ENCODE assay signal across 8 cellular contexts in genomic region chr5:141636413-141637265, GRCh38. TPM values are rescaled to one million over a fixed set of nuclear protein-coding genes. Genes with fewer than 3 reads are reported as not detected.
DNase-seq lines count a peak whose midpoint lies in the region; ATAC-seq, FAIRE-seq and TF ChIP-seq lines count a peak whose summit lies in the region.

Gene HDAC3, minus strand, starts transcription at chr5:141636849. Its CDS starts 59 bp downstream, at chr5:141636790.
Gene RELL2, plus strand, starts transcription at chr5:141636997. Its CDS starts 1,229 bp downstream, at chr5:141638226.

- TF ChIP-seq POLR2A in GM12892 (IDR thresholded peaks at IDR 0.05; ENCODE audit: low read depth, low read length) (peak; percentile 69; the same call in 1 of the 2 replicates), uterus (IDR thresholded peaks at IDR 0.05) (peak; percentile 88 to 93)

- H3K27ac Mint-ChIP-seq in T-helper 1 cell treated with Interleukin-12 subunit alpha and Interleukin-12 subunit beta and Interleukin-4 antibody, amounts not matched to agents 30 μg/mL and 1 μg/mL, for 36 hours, result peak within 1 kb of the TSS; percentile 89

- H3K36me3 ChIP-seq in right atrium auricular region, result peaks cover under 1% of the 10 kb centered on the region
- H3K36me3 ChIP-seq in uterus, result no peaks in the 10 kb centered on the region

- no peaks in the 10 kb centered on the region for H3K9me3 Mint-ChIP-seq in T-helper 1 cell treated with Interleukin-12 subunit alpha and Interleukin-12 subunit beta and Interleukin-4 antibody, amounts not matched to agents 30 μg/mL and 1 μg/mL, for 36 hours

- H3K27me3 Mint-ChIP-seq in T-helper 1 cell treated with Interleukin-12 subunit alpha and Interleukin-12 subunit beta and Interleukin-4 antibody, amounts not matched to agents 30 μg/mL and 1 μg/mL, for 36 hours (ENCODE audit: low read depth), result no peaks in the 10 kb centered on the region

- TF ChIP-seq CTCF in right atrium auricular region (IDR thresholded peaks at IDR 0.05), result no peak
- peak in 2 of 4 experiments; percentile 5 to 25 for TF ChIP-seq CTCF in uterus (IDR thresholded peaks at IDR 0.05)

- intact Hi-C loops in uterus (cut with DNase I; ENCODE audit: low total_unique reads), result no loop called here

- H3K27ac ChIP-seq in right atrium auricular region, result peak within 1 kb of the TSS; percentile 74
- H3K27ac ChIP-seq in uterus, result peak within 1 kb of the TSS; percentile 44 to 58

- peaks cover 16% of the 10 kb centered on the region for H3K36me3 Mint-ChIP-seq in T-helper 1 cell treated with Interleukin-12 subunit alpha and Interleukin-12 subunit beta and Interleukin-4 antibody, amounts not matched to agents 30 μg/mL and 1 μg/mL, for 36 hours (ENCODE audit: low read depth)

- no peaks in the 10 kb centered on the region for H3K27me3 ChIP-seq in right atrium auricular region
- no peaks in the 10 kb centered on the region for H3K27me3 ChIP-seq in uterus

- no peaks in the 10 kb centered on the region for H3K9me3 ChIP-seq in right atrium auricular region
- H3K9me3 ChIP-seq in uterus, result no peaks in the 10 kb centered on the region

- H3K4me3 Mint-ChIP-seq in T-helper 1 cell treated with Interleukin-12 subunit alpha and Interleukin-12 subunit beta and Interleukin-4 antibody, amounts not matched to agents 30 μg/mL and 1 μg/mL, for 36 hours, result peak within 1 kb of the TSS; percentile 90

- peak; percentile 95 for FAIRE-seq in GM12892 (lab: Jason Lieb, UNC)

- peaks cover 40% of the 10 kb centered on the region for H3K4me1 Mint-ChIP-seq in T-helper 1 cell treated with Interleukin-12 subunit alpha and Interleukin-12 subunit beta and Interleukin-4 antibody, amounts not matched to agents 30 μg/mL and 1 μg/mL, for 36 hours (ENCODE audit: low read depth)

- H3K4me1 ChIP-seq in right atrium auricular region (peaks cover 0 to 35% of the 10 kb centered on the region in 2 donors), uterus (peaks cover 6 to 13% of the 10 kb centered on the region in 2 donors)

- peak within 1 kb of the TSS; percentile 75 to 79 for H3K4me3 ChIP-seq in right atrium auricular region
- H3K4me3 ChIP-seq in uterus, result peak within 1 kb of the TSS; percentile 70 to 92

- ATAC-seq in HG02678 (IDR thresholded peaks at IDR 0.05; ENCODE audit: unreplicated experiment), result peak; percentile 72

- peak; percentile 92 for DNase-seq in GM12892 (ENCODE audit: insufficient read length)
- peak; percentile 82 to 91 (median 83) for DNase-seq in NCI-H1417 (lab: John Stamatoyannopoulos, UW)
- peak; percentile 79 for DNase-seq in amniotic stem cell (lab: John Stamatoyannopoulos, UW)
- DNase-seq in right atrium auricular region (ENCODE audit: low spot score), result peak; percentile 89
- DNase-seq in pulmonary artery endothelial cell (ENCODE audit: low read depth, low spot score), result peak; percentile 55
- peak; percentile 92 to 96 for DNase-seq in uterus

RNA-seq across cellular contexts. Expression of gene HDAC3, which starts in this region (rescaled TPM):
- 79.2 TPM for polyA plus RNA-seq in GM12892 (2012; ENCODE audit: missing spikeins)
- 10 to 100 TPM; 21.0 to 22.2 TPM for total RNA-seq in right atrium auricular region
- 44.7 and 57.3 TPM in 2 replicates for total RNA-seq in pulmonary artery endothelial cell
- total RNA-seq in uterus, result 10 to 100 TPM; 24.8 to 68.0 (median 46.0) TPM

RNA-seq across cellular contexts. Expression of gene RELL2, which starts in this region (rescaled TPM):
- polyA plus RNA-seq in GM12892 (2012; ENCODE audit: missing spikeins), result 3.8 TPM
- total RNA-seq in right atrium auricular region, result 1 to 10 TPM in 1 of 2 donors, under 1 TPM in 1; 0.41 to 1.3 TPM
- 2.7 and 3.3 TPM in 2 replicates for total RNA-seq in pulmonary artery endothelial cell
- total RNA-seq in uterus, result 1 to 10 TPM in 1 of 4 donors, under 1 TPM in 1, not detected in 2; 0.35 to 1.7 TPM

Comparison
In these comparisons a context has a peak if more than half of its experiments do, and no peak if none do; other contexts are left out.
1. Peak in every context shown above with its lines: DNase-seq, ATAC-seq, H3K4me3 ChIP-seq and H3K27ac ChIP-seq.